1 cellular context compared by ENCODE assay signal in genomic region chr1:211009944-211010343, GRCh38.
TF ChIP-seq lines count a peak whose summit lies in the region.

No MANE protein-coding gene starts in this region.

TF ChIP-seq in GM12878, 131 proteins besides CTCF, POLR2A, EP300 and RAD21:
- TF ChIP-seq SMC3 (IDR thresholded peaks at IDR 0.05; ENCODE audit: borderline replicate concordance, low read length) (peak; percentile 16; the same call in 1 of the 2 replicates), POLR2AphosphoS5 (IDR thresholded peaks at IDR 0.05; ENCODE audit: low read length) (no peak)
